8 cellular contexts compared by ENCODE assay signal in genomic region chr21:34889537-34890257, GRCh38.
DNase-seq lines count a peak whose midpoint lies in the region; ATAC-seq, FAIRE-seq and TF ChIP-seq lines count a peak whose summit lies in the region.

No MANE protein-coding gene starts in this region.

- H3K4me3 ChIP-seq in SJCRH30, result peak overlapping the region; percentile 84
- peak overlapping the region; percentile 58 to 83 for H3K4me3 ChIP-seq in prostate gland

- peak; percentile 25 for TF ChIP-seq POLR2A in prostate gland (IDR thresholded peaks at IDR 0.05)

- H3K36me3 Mint-ChIP-seq in activated naive CD4-positive, alpha-beta T cell treated with anti-CD3 and anti-CD28 coated beads for 36 hours (ENCODE audit: low read depth), result peaks cover 15% of the 10 kb centered on the region

- TF ChIP-seq CTCF in prostate gland (IDR thresholded peaks at IDR 0.05), result peak; percentile 87 to 97 (median 92)

- DNase-seq in DMS53 treated with DMSO at 0.1 percent for 48 hours (lab: John Stamatoyannopoulos, UW; ENCODE audit: unreplicated experiment) (peak; percentile 17), HuH-7 (ENCODE audit: low spot score) (peak; percentile 71), SJCRH30 (peak; percentile 80 to 83), Right ventricle myocardium superior (peak; percentile 87), prostate gland (ENCODE audit: low spot score) (peak; percentile 66), urothelium cell line (ENCODE audit: low spot score) (peak; percentile 78)
- peak; percentile 80 for DNase-seq in activated naive CD4-positive, alpha-beta T cell treated with anti-CD3 and anti-CD28 coated beads for 36 hours

- no peaks in the 10 kb centered on the region for H3K9me3 ChIP-seq in SJCRH30 (replicated peaks)
- H3K9me3 ChIP-seq in prostate gland, result no peaks in the 10 kb centered on the region

- under 1% methylated on average over 37 of the region's 91 CpGs for WGBS in prostate gland

- peak; percentile 32 for ATAC-seq in GM21515 (IDR thresholded peaks at IDR 0.05; ENCODE audit: unreplicated experiment)
- peak; percentile 72 for ATAC-seq in Right ventricle myocardium superior (ENCODE audit: poor library complexity)

- H3K4me3 Mint-ChIP-seq in activated naive CD4-positive, alpha-beta T cell treated with anti-CD3 and anti-CD28 coated beads for 36 hours, result peak overlapping the region; percentile 90

- H3K27ac ChIP-seq in SJCRH30 (peak overlapping the region; percentile 93), prostate gland (peak overlapping the region; percentile 82 to 84)

- H3K27me3 Mint-ChIP-seq in activated naive CD4-positive, alpha-beta T cell treated with anti-CD3 and anti-CD28 coated beads for 36 hours (ENCODE audit: low read depth), result no peaks in the 10 kb centered on the region

- H3K4me1 Mint-ChIP-seq in activated naive CD4-positive, alpha-beta T cell treated with anti-CD3 and anti-CD28 coated beads for 36 hours (ENCODE audit: low read depth), result peaks cover 31% of the 10 kb centered on the region

- H3K9me3 Mint-ChIP-seq in activated naive CD4-positive, alpha-beta T cell treated with anti-CD3 and anti-CD28 coated beads for 36 hours, result no peaks in the 10 kb centered on the region

- H3K27me3 ChIP-seq in SJCRH30, result no peaks in the 10 kb centered on the region
- H3K27me3 ChIP-seq in prostate gland (replicated peaks; ENCODE audit: insufficient read depth), result no peaks in the 10 kb centered on the region

- FAIRE-seq in urothelium cell line (lab: Jason Lieb, UNC), result no peak

- CTCF ChIA-PET in activated naive CD4-positive, alpha-beta T cell treated with anti-CD3 and anti-CD28 coated beads for 36 hours (lab: Charles Lee), result interaction anchor here (0.9 to 4.5 kb wide), 16 partner anchors 13 to 511 kb away, joined by 3 to 24 read pairs (median 6); no protein-coding TSS in a partner anchor

- peaks cover 5% of the 10 kb centered on the region; the same call in 1 of the 2 replicates for H3K36me3 ChIP-seq in SJCRH30
- no peaks in the 10 kb centered on the region for H3K36me3 ChIP-seq in prostate gland

- intact Hi-C loops in activated naive CD4-positive, alpha-beta T cell treated with anti-CD3 and anti-CD28 coated beads for 36 hours (cut with micrococcal nuclease), result loop anchor here (1.0 to 5.0 kb wide), 8 partner anchors 182 to 951 kb away; no protein-coding TSS in a partner anchor
- intact Hi-C loops in Right ventricle myocardium superior (cut with DNase I) (no loop called here), prostate gland (cut with DNase I) (loop anchor here (2.0 to 10.0 kb wide), 9 partner anchors 92 to 1143 kb away; no protein-coding TSS in a partner anchor)

- H3K4me1 ChIP-seq in SJCRH30, result no peaks in the 10 kb centered on the region
- no peaks in the 10 kb centered on the region for H3K4me1 ChIP-seq in prostate gland (replicated peaks)

- H3K27ac Mint-ChIP-seq in activated naive CD4-positive, alpha-beta T cell treated with anti-CD3 and anti-CD28 coated beads for 36 hours, result peak overlapping the region; percentile 97

Comparison
In these comparisons a context has a peak if more than half of its experiments do, and no peak if none do; other contexts are left out.
1. Peak in every context shown above with its lines: DNase-seq, ATAC-seq, H3K4me3 ChIP-seq and H3K27ac ChIP-seq.
2. DNase-seq: peak in every context shown above with its lines; median percentile 87 in Right ventricle myocardium superior; 82 in SJCRH30; 80 in activated naive CD4-positive, alpha-beta T cell treated with anti-CD3 and anti-CD28 coated beads for 36 hours; 78 in urothelium cell line; 71 in HuH-7; 66 in prostate gland; 17 in DMS53 treated with DMSO at 0.1 percent for 48 hours.